8 cellular contexts compared by ENCODE assay signal in the genomic region with DNA sequence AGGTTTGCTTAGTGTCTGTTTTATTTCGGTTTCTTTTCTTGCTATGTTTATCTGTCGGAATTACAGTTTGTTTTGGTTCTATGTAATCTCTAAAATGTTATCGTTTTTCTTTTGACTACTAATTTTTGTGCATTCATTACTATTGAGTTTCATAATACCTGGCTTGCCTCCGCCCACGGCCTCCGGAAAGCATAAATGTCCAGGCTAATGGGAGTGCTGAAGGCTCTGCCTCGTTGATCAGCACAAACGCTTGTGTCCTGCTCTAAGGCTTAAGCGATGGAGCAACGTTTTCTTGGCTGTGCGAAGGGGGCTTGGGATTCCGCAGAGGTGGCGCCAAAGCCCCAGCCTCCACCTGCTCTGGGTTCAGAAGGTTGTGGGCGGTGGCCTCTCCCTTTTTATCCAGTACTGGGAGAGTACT. TPM values are rescaled to one million over a fixed set of nuclear protein-coding genes. Genes with fewer than 3 reads are reported as not detected.
DNase-seq lines count a peak whose midpoint lies in the region; ATAC-seq and TF ChIP-seq lines count a peak whose summit lies in the region.

No MANE protein-coding gene starts in this region.

- H3K36me3 ChIP-seq in ACC112 (ENCODE audit: insufficient read depth, low read length) (peaks cover 4% of the 10 kb centered on the region; the same call in 1 of the 2 replicates), PC-3 (ENCODE audit: low read depth, low read length) (no peaks in the 10 kb centered on the region), duodenal mucosa (ENCODE audit: control insufficient read depth in 1 of 2, insufficient read depth in 2 of 2, low read length in 2 of 2) (no peaks in the 10 kb centered on the region)

- peak overlapping the region; percentile 42 for H3K4me3 ChIP-seq in ACC112 (ENCODE audit: low read depth, low read length)
- peak overlapping the region; percentile 80 for H3K4me3 ChIP-seq in PC-3 (ENCODE audit: low read length)
- H3K4me3 ChIP-seq in duodenal mucosa (ENCODE audit: low read depth in 1 of 2, low read length in 2 of 2), result peak overlapping the region; percentile 77 to 83

- H3K79me2 ChIP-seq in ACC112 (ENCODE audit: control insufficient read depth, insufficient read depth, low read length, unreplicated experiment) (peaks cover 5% of the 10 kb centered on the region), PC-3 (ENCODE audit: low read length) (peaks cover 62% of the 10 kb centered on the region)

- BruUV-seq in PC-3 (replicated peaks; lab: Mats Ljungman, UMichigan), result no TSS peak

- peaks cover 4% of the 10 kb centered on the region for H3K9me3 Mint-ChIP-seq in nephron progenitor cell

- H3K9ac ChIP-seq in PC-3 (ENCODE audit: low read length) (peak overlapping the region; percentile 77), duodenal mucosa (ENCODE audit: low read depth in 1 of 2, low read length in 2 of 2) (peak overlapping the region; percentile 68 to 72)

- H4K20me1 ChIP-seq in PC-3 (ENCODE audit: low read length), result no peaks in the 10 kb centered on the region

- H2AFZ ChIP-seq in ACC112 (ENCODE audit: low read length, unreplicated experiment) (no peak overlapping the region), PC-3 (ENCODE audit: low read length) (peak overlapping the region; percentile 94)

- no peaks in the 10 kb centered on the region for H3K9me2 ChIP-seq in PC-3 (replicated peaks; ENCODE audit: low read length)

- intact Hi-C loops in PC-3 (cut with micrococcal nuclease), result loop anchor here (1.0 kb wide), 3 partner anchors 20 to 108 kb away; a partner anchor contains a TSS

- POLR2A ChIA-PET in PC-3 (lab: Charles Lee; ENCODE audit: unreplicated experiment), result interaction anchor here (0.6 to 1.6 kb wide), 6 partner anchors 8 to 511 kb away, joined by 3 to 9 read pairs (median 4); a partner anchor contains a TSS

- no peak overlapping the region for H3K27ac Mint-ChIP-seq in nephron progenitor cell

- H3K4me2 ChIP-seq in PC-3 (ENCODE audit: low read length), result peak overlapping the region; percentile 91

- peak; percentile 24 for ATAC-seq in GM18517 (IDR thresholded peaks at IDR 0.05; ENCODE audit: unreplicated experiment)
- peak; percentile 3 for ATAC-seq in HG03060 (IDR thresholded peaks at IDR 0.05; ENCODE audit: low read depth, unreplicated experiment)
- ATAC-seq in PC-3, result peak; percentile 41

- peak overlapping the region; percentile 92 for H3K4me3 Mint-ChIP-seq in nephron progenitor cell

- no peaks in the 10 kb centered on the region for H3K36me3 Mint-ChIP-seq in nephron progenitor cell (ENCODE audit: low read depth)

- H3F3A ChIP-seq in PC-3 (ENCODE audit: low read length, unreplicated experiment), result peaks cover 4% of the 10 kb centered on the region

- H3K27me3 Mint-ChIP-seq in nephron progenitor cell (ENCODE audit: low read depth, poor library complexity), result peaks cover 100% of the 10 kb centered on the region

- no peaks in the 10 kb centered on the region for H3K9me3 ChIP-seq in PC-3 (ENCODE audit: low read length)
- no peaks in the 10 kb centered on the region for H3K9me3 ChIP-seq in duodenal mucosa (ENCODE audit: control insufficient read depth in 1 of 2, low read length in 2 of 2)

- DNase-seq in PC-3 (no peak), nephron progenitor cell (no peak), SKM-1 treated with dmso at 0.1 percent for 144 hours (lab: John Stamatoyannopoulos, UW; ENCODE audit: unreplicated experiment) (no peak), KBM-7 (no peak)

- in situ Hi-C loops in KBM-7 (cut with MboI; ENCODE audit: low pct_unique_long_range_greater_than_20kb, low sequenced_read_pairs), result no loop called here

- no peaks in the 10 kb centered on the region for H3K27me3 ChIP-seq in ACC112 (ENCODE audit: insufficient read depth, low read length)
- H3K27me3 ChIP-seq in PC-3 (ENCODE audit: low read length), result no peaks in the 10 kb centered on the region
- H3K27me3 ChIP-seq in duodenal mucosa (ENCODE audit: control insufficient read depth in 1 of 2, insufficient read depth in 2 of 2, low read length in 2 of 2), result peaks cover 19 to 48% of the 10 kb centered on the region in 2 donors

- no peak overlapping the region for H3K27ac ChIP-seq in ACC112 (ENCODE audit: low read depth, low read length)
- H3K27ac ChIP-seq in PC-3 (ENCODE audit: low read length), result peak overlapping the region; percentile 85
- H3K27ac ChIP-seq in duodenal mucosa (ENCODE audit: low read depth, low read length), result no peak overlapping the region

- H3K4me1 ChIP-seq in ACC112 (ENCODE audit: control insufficient read depth, insufficient read depth, low read length, unreplicated experiment) (peaks cover 6% of the 10 kb centered on the region), PC-3 (ENCODE audit: insufficient read depth, low read length) (peaks cover 35% of the 10 kb centered on the region), duodenal mucosa (ENCODE audit: control insufficient read depth in 1 of 2, insufficient read depth in 2 of 2, low read length in 2 of 2) (peaks cover 0 to 28% of the 10 kb centered on the region in 2 donors)

- CTCF ChIA-PET in PC-3 (lab: Charles Lee), result interaction anchor here (0.5 to 2.2 kb wide), 6 partner anchors 21 to 352 kb away, joined by 3 to 13 read pairs (median 5); no protein-coding TSS in a partner anchor

- 0 out of 2 replicates have a peak, but pooled peaks have one; percentile 23 for TF ChIP-seq CTCF in PC-3 (conservative IDR thresholded peaks at IDR 0.05; ENCODE audit: low read depth, low read length)
- TF ChIP-seq CTCF in nephron progenitor cell (IDR thresholded peaks at IDR 0.05), result no peak

- H3K4me1 Mint-ChIP-seq in nephron progenitor cell, result peaks cover 38% of the 10 kb centered on the region

RNA-seq across cellular contexts. Expression of a gene that starts 19.8 kb away (rescaled TPM):
- total RNA-seq in PC-3 (2014; rRNA removed), result 4.8 and 8.9 TPM in 2 replicates
